Comparison of ENCODE assay signal across 13 cellular contexts in the genomic region with DNA sequence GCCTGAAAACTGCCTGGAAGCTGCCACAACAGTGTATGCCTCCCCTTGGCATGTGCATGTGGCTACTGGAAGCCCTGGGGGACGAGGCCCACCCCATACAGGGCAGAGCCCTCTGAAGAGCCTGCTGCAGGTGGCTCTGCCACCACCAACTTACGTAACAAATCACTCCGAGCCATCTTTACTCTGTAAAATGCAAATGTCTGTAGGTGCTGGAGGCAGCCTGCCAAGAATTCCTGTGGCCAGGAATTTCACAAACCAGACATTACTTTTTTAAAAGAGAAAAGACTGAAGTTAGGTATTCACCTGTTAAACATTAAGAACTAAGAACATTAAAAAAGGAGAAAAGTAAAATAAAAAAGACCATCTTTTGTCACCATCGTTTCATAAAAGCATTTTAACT.
"Had no signal": no experiment of that assay in that cellular context is flagged by ENCODE, and none has a peak within 500 bp of the region (broad histone marks: within the 10 kb centered on the region; RNA-seq: fewer than 3 reads in every experiment).

No MANE protein-coding gene starts in this region.

- H3K4me1 ChIP-seq: foreskin keratinocyte, lower lobe of right lung, psoas muscle, spleen, suprapubic skin had no signal

- H3K27me3 ChIP-seq: brain microvascular endothelial cell, foreskin keratinocyte, suprapubic skin had no signal

- DNase-seq: activated CD4-positive, alpha-beta T cell treated with anti-CD3 and anti-CD28 coated beads, Interleukin-2, amount 10 ng/mL, durations not matched to agents 7 days and 5 days; activated CD8-positive, alpha-beta memory T cell treated with anti-CD3 and anti-CD28 coated beads for 24 hours; activated naive CD8-positive, alpha-beta T cell treated with anti-CD3 and anti-CD28 coated beads, Interleukin-2, amount 10 ng/mL, durations not matched to agents 7 days and 5 days; brain microvascular endothelial cell; cerebellar nuclear complex; effector CD8-positive, alpha-beta T cell; foreskin keratinocyte; left colon; lower lobe of right lung; psoas muscle; spleen had no signal

- H3K27ac ChIP-seq: brain microvascular endothelial cell, foreskin keratinocyte, lower lobe of right lung, psoas muscle, spleen, suprapubic skin had no signal

- H3K9me3 ChIP-seq: psoas muscle, spleen, suprapubic skin had no signal

- ATAC-seq: foreskin keratinocyte, left colon, lower lobe of right lung, psoas muscle, sciatic nerve had no signal

- H3K36me3 ChIP-seq: brain microvascular endothelial cell, lower lobe of right lung, spleen, suprapubic skin had no signal

- H3K4me3 ChIP-seq: lower lobe of right lung, psoas muscle, spleen, suprapubic skin had no signal
